ENCODE assay signal across 19 cellular contexts in the genomic region with DNA sequence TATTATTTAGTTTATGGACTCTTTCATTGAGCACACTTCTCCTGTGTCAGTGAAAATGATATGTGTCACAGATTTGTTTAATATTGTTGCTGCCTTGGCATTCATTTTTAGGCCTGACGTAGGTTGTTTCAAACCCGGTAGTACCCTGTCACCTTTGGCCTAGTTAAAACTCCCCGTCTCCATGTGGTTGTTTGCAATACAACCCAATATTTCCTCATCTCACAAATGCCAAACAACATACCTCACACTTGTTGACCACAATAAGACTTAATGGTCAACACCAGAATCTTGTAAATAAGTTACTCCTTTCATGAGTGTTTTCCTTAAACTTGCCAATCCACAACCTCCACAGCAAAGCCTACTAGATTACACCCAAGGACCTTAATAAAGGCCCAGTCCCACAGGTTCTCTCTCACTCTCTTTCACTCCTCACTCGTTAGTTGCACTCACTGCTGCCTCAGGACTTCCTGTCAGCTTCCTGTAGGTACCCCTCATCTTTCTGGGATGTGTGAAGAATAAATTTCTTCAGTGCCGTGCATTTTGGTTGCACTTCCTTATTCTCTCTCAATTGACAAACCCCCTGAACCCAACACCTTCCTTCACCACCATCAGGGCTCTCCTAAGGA. TPM values are rescaled to one million over a fixed set of nuclear protein-coding genes. Genes with fewer than 3 reads are reported as not detected.
DNase-seq lines count a peak whose midpoint lies in the region; ATAC-seq, FAIRE-seq and TF ChIP-seq lines count a peak whose summit lies in the region.
"Had no signal": no experiment of that assay in that cellular context is flagged by ENCODE, and none has a peak within 500 bp of the region (broad histone marks: within the 10 kb centered on the region; RNA-seq: fewer than 3 reads in every experiment).

No MANE protein-coding gene starts in this region.

- no peak overlapping the region for H4K91ac ChIP-seq in mesenchymal stem cell (ENCODE audit: low read length)

- H3K9me3 ChIP-seq in mesenchymal stem cell (ENCODE audit: control insufficient read depth, low read length) (no peaks in the 10 kb centered on the region), Peyer's patch (no peaks in the 10 kb centered on the region)

- no peak overlapping the region for H4K8ac ChIP-seq in mesenchymal stem cell (ENCODE audit: low read length)

- no peak overlapping the region for H2AFZ ChIP-seq in mesenchymal stem cell (ENCODE audit: low read depth, low read length)

- no peak overlapping the region for H2BK5ac ChIP-seq in mesenchymal stem cell (ENCODE audit: low read depth, low read length, poor library complexity, severe bottlenecking)

- TF ChIP-seq POLR2A in Peyer's patch (IDR thresholded peaks at IDR 0.05): no peak

- no peak overlapping the region for H2BK12ac ChIP-seq in mesenchymal stem cell (ENCODE audit: low read length in 2 of 2)

- H3K14ac ChIP-seq in mesenchymal stem cell (ENCODE audit: low read length in 2 of 2): no peak overlapping the region

- WGBS in mesenchymal stem cell: 74% methylated on average over 4 of the region's 5 CpGs

- H3K4me2 ChIP-seq in mesenchymal stem cell (ENCODE audit: low read length, poor library complexity, severe bottlenecking): no peak overlapping the region

- H3K4me3 ChIP-seq in epithelial cell of esophagus (ENCODE audit: low read length): no peak overlapping the region
- no peak overlapping the region for H3K4me3 ChIP-seq in mesenchymal stem cell (ENCODE audit: insufficient read depth in 1 of 2, low read depth in 1 of 2, low read length in 2 of 2)
- no peak overlapping the region for H3K4me3 ChIP-seq in Peyer's patch

- H3K27ac ChIP-seq in mesenchymal stem cell (ENCODE audit: low read length, poor library complexity, severe bottlenecking): no peak overlapping the region
- H3K27ac ChIP-seq in Peyer's patch: no peak overlapping the region

- no peak overlapping the region for H2BK120ac ChIP-seq in mesenchymal stem cell (ENCODE audit: low read depth, low read length)

- H3K18ac ChIP-seq in mesenchymal stem cell (ENCODE audit: low read depth in 1 of 2, low read length in 2 of 2): no peak overlapping the region

- H3K36me3 ChIP-seq in mesenchymal stem cell (ENCODE audit: control insufficient read depth in 1 of 2, insufficient read depth in 2 of 2, low read depth in 1 of 2, low read length in 2 of 2) (peaks cover 0 to 8% of the 10 kb centered on the region in 2 experiments), Peyer's patch (no peaks in the 10 kb centered on the region)

- TF ChIP-seq CTCF in epithelial cell of esophagus (IDR thresholded peaks at IDR 0.05; ENCODE audit: insufficient read depth, low read depth, low read length, missing control alignments) (no peak), Peyer's patch (IDR thresholded peaks at IDR 0.05) (no peak)

- H3K9ac ChIP-seq in mesenchymal stem cell (ENCODE audit: low read length): no peak overlapping the region

- H3K79me1 ChIP-seq in mesenchymal stem cell (replicated peaks; ENCODE audit: low read length, poor library complexity, severe bottlenecking): no peaks in the 10 kb centered on the region

- FAIRE-seq in GM19239 (lab: Jason Lieb, UNC): no peak
- FAIRE-seq: A204.1, HTR-8/SVneo had no signal

- no peak overlapping the region for H3K4ac ChIP-seq in mesenchymal stem cell (ENCODE audit: low read depth in 1 of 2, low read length in 2 of 2)

- no peak overlapping the region for H3K23ac ChIP-seq in mesenchymal stem cell (ENCODE audit: low read length in 2 of 2)

- H3K27me3 ChIP-seq in mesenchymal stem cell (ENCODE audit: control insufficient read depth in 1 of 2, insufficient read depth in 1 of 2, low read length in 2 of 2): peaks cover 0 to 14% of the 10 kb centered on the region in 2 experiments
- no peaks in the 10 kb centered on the region for H3K27me3 ChIP-seq in Peyer's patch

- no peak for ATAC-seq in HG03354 (IDR thresholded peaks at IDR 0.05; ENCODE audit: poor library complexity, severe bottlenecking, unreplicated experiment)

- no peaks in the 10 kb centered on the region for H3K4me1 ChIP-seq in mesenchymal stem cell (ENCODE audit: control insufficient read depth, insufficient read depth, low read depth, low read length)
- H3K4me1 ChIP-seq in Peyer's patch: no peaks in the 10 kb centered on the region

- H2BK15ac ChIP-seq in mesenchymal stem cell (ENCODE audit: low read depth, poor library complexity, severe bottlenecking): no peak overlapping the region

- H2AK5ac ChIP-seq in mesenchymal stem cell (ENCODE audit: low read length, severe bottlenecking): no peak overlapping the region

- DNase-seq in AG08395 (ENCODE audit: low spot score) (peak; percentile 29), M059J (ENCODE audit: low read depth) (peak; percentile 40), epithelial cell of esophagus (ENCODE audit: low read depth) (peak; percentile 6), mesenchymal stem cell (peak; percentile 28), GM19239 (ENCODE audit: insufficient read length, low spot score) (no peak), LoVo (ENCODE audit: low spot score) (no peak), Peyer's patch (no peak)
- DNase-seq: AML-193, H7, Kasumi-1, NCI-H187, NCI-H446, NCI-H69, RPMI8226 had no signal

RNA-seq across cellular contexts. Expression of gene IL13RA2, which starts 31.3 kb away (rescaled TPM):
- total RNA-seq in M059J (2014; rRNA removed; shearing (Covaris generic)): 143 and 152 TPM in 2 replicates
- polyA plus RNA-seq in mesenchymal stem cell (2013, experiment 1 of 2): 1.3 TPM
- polyA plus RNA-seq in mesenchymal stem cell (2013, experiment 2 of 2): 1.5 TPM
- total RNA-seq in Peyer's patch: not detected
- total RNA-seq: H7 had no signal
- polyA plus RNA-seq: CD14-positive monocyte, IgD-negative memory B cell had no signal

Comparison
In these comparisons a context has a peak if more than half of its experiments do, and no peak if none do; other contexts are left out.
1. DNase-seq: peak in AG08395 (single experiment), M059J (single experiment), epithelial cell of esophagus (single experiment) and mesenchymal stem cell (single experiment); none in GM19239 (single experiment), LoVo (single experiment) and Peyer's patch (0 of 3).
2. RNA of gene IL13RA2, which starts 31.3 kb away (total RNA-seq): 143 to 152 TPM in M059J; not detected in Peyer's patch; every median in the first group is over 100 times any median in the second.